In the genomic region with DNA sequence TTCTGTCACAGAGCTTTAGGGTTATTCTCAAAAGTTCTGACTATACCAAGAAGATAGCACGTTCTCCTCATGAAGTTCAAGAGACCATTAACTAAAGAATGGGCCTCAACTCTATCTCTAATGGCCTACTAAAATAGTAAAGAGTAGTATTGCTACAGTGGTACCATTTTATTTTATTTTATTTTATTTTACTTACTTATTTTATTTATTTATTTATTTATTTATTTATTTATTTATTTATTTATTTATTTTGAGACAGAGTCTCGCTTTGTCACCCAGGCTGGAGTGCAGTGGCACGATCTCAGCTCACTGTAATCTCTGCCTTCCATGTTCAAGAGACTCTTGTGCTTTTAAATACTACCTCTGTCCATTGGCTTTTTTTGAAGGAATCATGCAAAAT, we compare ENCODE assay signal across 7 cellular contexts. TPM values are rescaled to one million over a fixed set of nuclear protein-coding genes. Genes with fewer than 3 reads are reported as not detected.
"Had no signal": no experiment of that assay in that cellular context is flagged by ENCODE, and none has a peak within 500 bp of the region (broad histone marks: within the 10 kb centered on the region; RNA-seq: fewer than 3 reads in every experiment).

No MANE protein-coding gene starts in this region.

RNA-seq across cellular contexts. Expression of a gene that starts 52.5 kb away (rescaled TPM):
- total RNA-seq: naive thymus-derived CD8-positive, alpha-beta T cell; natural killer cell; natural killer cell treated with Interleukin-12 subunit alpha and Interleukin-12 subunit beta and Interleukin-15 and Interleukin-18, amount 100 ng/mL, for 72 hours; progenitor cell of endocrine pancreas; pulmonary artery endothelial cell; renal cortical epithelial cell; right lobe of liver had no signal
- polyA plus RNA-seq: naive thymus-derived CD8-positive, alpha-beta T cell had no signal
